In the genomic region with DNA sequence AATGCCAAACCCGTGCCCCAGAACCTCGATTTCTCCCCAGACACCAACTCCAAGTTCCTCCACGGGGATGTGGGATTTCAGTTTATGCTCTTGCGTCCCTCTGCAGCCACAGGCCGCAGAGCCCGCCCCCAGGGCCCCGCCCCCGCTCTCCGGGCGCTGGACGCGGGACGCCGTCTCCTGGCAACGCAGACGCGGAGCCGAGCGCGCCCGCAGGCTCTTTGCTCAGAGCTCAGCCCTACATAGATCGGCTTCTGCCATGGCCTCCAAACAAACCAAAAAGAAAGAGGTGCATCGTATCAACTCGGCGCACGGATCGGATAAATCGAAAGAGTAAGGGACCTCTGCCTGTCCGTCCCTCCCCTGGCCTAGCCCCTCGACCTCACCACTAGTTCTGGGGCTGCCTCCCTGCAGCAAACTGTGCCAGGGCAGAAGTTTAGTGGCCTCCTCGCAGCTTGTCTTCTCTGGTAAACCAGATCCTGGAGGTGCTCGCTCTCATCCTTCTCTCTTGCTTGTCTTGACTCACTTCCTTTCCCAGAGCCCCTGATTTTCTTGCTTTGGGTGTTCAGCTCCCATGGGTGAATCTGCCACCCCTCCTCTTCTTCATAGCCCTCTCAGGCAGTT, we compare ENCODE assay signal across 9 cellular contexts. TPM values are rescaled to one million over a fixed set of nuclear protein-coding genes. Genes with fewer than 3 reads are reported as not detected.
DNase-seq lines count a peak whose midpoint lies in the region; FAIRE-seq and TF ChIP-seq lines count a peak whose summit lies in the region.
"Had no signal": no experiment of that assay in that cellular context is flagged by ENCODE, and none has a peak within 500 bp of the region (broad histone marks: within the 10 kb centered on the region; RNA-seq: fewer than 3 reads in every experiment).

Gene ADGB, plus strand, starts transcription at position 188 of the 621 bp plus-strand sequence. Its CDS starts 69 bp downstream, at position 257.

- no peaks in the 10 kb centered on the region for H3K36me3 ChIP-seq in bronchial epithelial cell (ENCODE audit: control insufficient read depth, insufficient read depth, low read length)
- H3K36me3 ChIP-seq: BLaER1 treated with 17β-estradiol and CSF1 and Interleukin-3, amounts not matched to agents 10 nM and 100 nM had no signal

- peak within 1 kb of the TSS; percentile 17 for H3K4me3 ChIP-seq in bronchial epithelial cell (ENCODE audit: low read depth, low read length)
- H3K4me3 ChIP-seq in skeletal muscle cell (ENCODE audit: low read depth, low read length), result peak within 1 kb of the TSS; percentile 48
- H3K4me3 ChIP-seq: BLaER1 treated with 17β-estradiol and CSF1 and Interleukin-3, amounts not matched to agents 10 nM and 100 nM had no signal

- DNase-seq in NCI-H2196 (lab: John Stamatoyannopoulos, UW; ENCODE audit: unreplicated experiment) (peak; percentile 23), NCI-H2196 treated with DMSO at 0.1 percent for 48 hours (lab: John Stamatoyannopoulos, UW; ENCODE audit: unreplicated experiment) (no peak), NCI-H69 (lab: John Stamatoyannopoulos, UW) (peak; percentile 80), bronchial epithelial cell (ENCODE audit: low read depth) (peak; percentile 44), iPS-NIHi7 (ENCODE audit: extremely low spot score) (peak; percentile 90), skeletal muscle cell (ENCODE audit: low read depth) (no peak), NCI-H526 treated with DMSO at 0.1 percent for 48 hours (lab: John Stamatoyannopoulos, UW) (no peak), DMS153 treated with DMSO at 0.1 percent for 48 hours (lab: John Stamatoyannopoulos, UW; ENCODE audit: unreplicated experiment) (no peak)

- no peak for FAIRE-seq in bronchial epithelial cell (lab: Jason Lieb, UNC)

- TF ChIP-seq CTCF in bronchial epithelial cell (IDR thresholded peaks at IDR 0.05; ENCODE audit: insufficient read depth, low read length, severe bottlenecking), result no peak

- no peaks in the 10 kb centered on the region for H3K27me3 ChIP-seq in bronchial epithelial cell (ENCODE audit: control insufficient read depth, insufficient read depth, low read length)
- H3K27me3 ChIP-seq: BLaER1 treated with 17β-estradiol and CSF1 and Interleukin-3, amounts not matched to agents 10 nM and 100 nM had no signal

RNA-seq across cellular contexts. Expression of gene ADGB, which starts in this region (rescaled TPM):
- total RNA-seq in bronchial epithelial cell, result not detected in 2 replicates

Comparison
In these comparisons a context has a peak if more than half of its experiments do, and no peak if none do; other contexts are left out.
1. DNase-seq: peak in NCI-H2196 (single experiment), NCI-H69 (single experiment) and iPS-NIHi7 (single experiment); none in NCI-H2196 treated with DMSO at 0.1 percent for 48 hours (single experiment), skeletal muscle cell (single experiment), NCI-H526 treated with DMSO at 0.1 percent for 48 hours (single experiment) and DMS153 treated with DMSO at 0.1 percent for 48 hours (single experiment).
2. Peak in DNase-seq and H3K4me3 ChIP-seq in bronchial epithelial cell; RNA of the gene not detected or under 1 TPM.